Comparison of ENCODE assay signal across 12 cellular contexts in the genomic region with DNA sequence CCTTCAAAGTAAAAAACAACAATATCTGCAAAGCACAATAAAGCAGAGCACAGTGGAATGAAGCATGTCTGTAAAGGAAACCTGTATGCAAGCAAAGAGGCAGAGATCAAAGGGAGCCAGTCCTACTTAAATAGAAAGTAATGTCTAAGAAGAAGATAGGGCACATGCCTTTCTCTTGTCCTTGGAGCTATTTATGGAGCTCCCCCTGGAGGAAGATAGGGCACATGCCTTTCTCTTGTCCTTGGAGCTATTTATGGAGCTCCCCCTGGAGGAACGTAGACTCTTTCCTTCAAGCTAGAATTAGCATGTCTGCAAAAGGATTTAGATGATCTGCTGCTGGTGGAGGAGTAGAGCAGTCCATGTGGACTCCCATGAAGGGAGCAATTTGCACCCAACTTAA.
A peak's percentile ranks its signal among the peaks of the same experiment; 100 is the strongest.
DNase-seq lines count a peak whose midpoint lies in the region; ATAC-seq and TF ChIP-seq lines count a peak whose summit lies in the region.
"Had no signal": no experiment of that assay in that cellular context is flagged by ENCODE, and none has a peak within 500 bp of the region (broad histone marks: within the 10 kb centered on the region; RNA-seq: fewer than 3 reads in every experiment).

No MANE protein-coding gene starts in this region.

- H3K4me1 Mint-ChIP-seq in activated CD8-positive, alpha-beta T cell treated with anti-CD3 and anti-CD28 coated beads, Interleukin-2, amount 10 ng/mL, durations not matched to agents 7 days and 5 days (ENCODE audit: low read depth), result no peaks in the 10 kb centered on the region
- H3K4me1 Mint-ChIP-seq in nephron progenitor cell (no peaks in the 10 kb centered on the region), immature natural killer cell (no peaks in the 10 kb centered on the region)

- TF ChIP-seq CTCF in HFF-Myc (IDR thresholded peaks at IDR 0.05; ENCODE audit: low read depth, low read length, missing control alignments) (peak; percentile 64), nephron progenitor cell (IDR thresholded peaks at IDR 0.05) (peak; percentile 17), GM20000 (IDR thresholded peaks at IDR 0.05; ENCODE audit: extremely low read depth, missing control alignments) (no peak)

- H3K9me3 Mint-ChIP-seq in activated CD8-positive, alpha-beta T cell treated with anti-CD3 and anti-CD28 coated beads, Interleukin-2, amount 10 ng/mL, durations not matched to agents 7 days and 5 days (ENCODE audit: insufficient read depth), result no peaks in the 10 kb centered on the region
- H3K9me3 Mint-ChIP-seq in nephron progenitor cell (peaks cover 29% of the 10 kb centered on the region), immature natural killer cell (peaks cover 0 to 9% (median 0%) of the 10 kb centered on the region in 6 donors)

- POLR2A ChIA-PET in activated CD8-positive, alpha-beta T cell treated with anti-CD3 and anti-CD28 coated beads, Interleukin-2, amount 10 ng/mL, durations not matched to agents 7 days and 5 days (lab: Charles Lee), result no interaction called here

- peak; percentile 87 for ATAC-seq in GM18502 (IDR thresholded peaks at IDR 0.05; ENCODE audit: poor library complexity, unreplicated experiment)
- ATAC-seq in activated CD8-positive, alpha-beta T cell treated with anti-CD3 and anti-CD28 coated beads, Interleukin-2, amount 10 ng/mL, durations not matched to agents 7 days and 5 days, result no peak
- ATAC-seq: gastroesophageal sphincter had no signal

- CTCF ChIA-PET in activated CD8-positive, alpha-beta T cell treated with anti-CD3 and anti-CD28 coated beads, Interleukin-2, amount 10 ng/mL, durations not matched to agents 7 days and 5 days (lab: Charles Lee), result interaction anchor here (0.5 to 1.0 kb wide), 3 partner anchors 10 to 321 kb away, joined by 3 to 7 read pairs (median 3); no protein-coding TSS in a partner anchor

- DNase-seq in HFF-Myc (ENCODE audit: extremely low read depth, low read depth) (no peak), nephron progenitor cell (no peak), GM20000 (ENCODE audit: low spot score) (no peak), immature natural killer cell (no peak), A172 (ENCODE audit: low spot score) (no peak), NCI-H69 (lab: John Stamatoyannopoulos, UW) (no peak)
- DNase-seq in activated CD8-positive, alpha-beta T cell treated with anti-CD3 and anti-CD28 coated beads, Interleukin-2, amount 10 ng/mL, durations not matched to agents 7 days and 5 days, result peak; percentile 29
- DNase-seq: NCI-H1694 treated with DMSO at 0.1 percent for 48 hours had no signal

- no peaks in the 10 kb centered on the region for H3K36me3 Mint-ChIP-seq in activated CD8-positive, alpha-beta T cell treated with anti-CD3 and anti-CD28 coated beads, Interleukin-2, amount 10 ng/mL, durations not matched to agents 7 days and 5 days (ENCODE audit: low read depth)
- H3K36me3 Mint-ChIP-seq in nephron progenitor cell (ENCODE audit: low read depth), result peaks cover 7% of the 10 kb centered on the region
- no peaks in the 10 kb centered on the region for H3K36me3 Mint-ChIP-seq in immature natural killer cell

- no peak overlapping the region for H3K4me3 Mint-ChIP-seq in activated CD8-positive, alpha-beta T cell treated with anti-CD3 and anti-CD28 coated beads, Interleukin-2, amount 10 ng/mL, durations not matched to agents 7 days and 5 days
- H3K4me3 Mint-ChIP-seq in nephron progenitor cell (no peak overlapping the region), immature natural killer cell (no peak overlapping the region)

- H3K27ac Mint-ChIP-seq in activated CD8-positive, alpha-beta T cell treated with anti-CD3 and anti-CD28 coated beads, Interleukin-2, amount 10 ng/mL, durations not matched to agents 7 days and 5 days, result no peak overlapping the region
- H3K27ac Mint-ChIP-seq in nephron progenitor cell (no peak overlapping the region), immature natural killer cell (no peak overlapping the region)

- no peaks in the 10 kb centered on the region for H3K27me3 Mint-ChIP-seq in activated CD8-positive, alpha-beta T cell treated with anti-CD3 and anti-CD28 coated beads, Interleukin-2, amount 10 ng/mL, durations not matched to agents 7 days and 5 days (ENCODE audit: low read depth)
- H3K27me3 Mint-ChIP-seq in nephron progenitor cell (ENCODE audit: low read depth, poor library complexity) (peaks cover 18% of the 10 kb centered on the region), immature natural killer cell (ENCODE audit: low read depth in 3 of 3) (peaks cover 0 to 2% (median 0%) of the 10 kb centered on the region in 3 donors)

- no peak overlapping the region for H3K4me3 ChIP-seq in HFF-Myc (replicated peaks; ENCODE audit: low read depth, low read length)
- H3K4me3 ChIP-seq: gastroesophageal sphincter, prostate gland, tibial nerve had no signal
